In the genomic region with DNA sequence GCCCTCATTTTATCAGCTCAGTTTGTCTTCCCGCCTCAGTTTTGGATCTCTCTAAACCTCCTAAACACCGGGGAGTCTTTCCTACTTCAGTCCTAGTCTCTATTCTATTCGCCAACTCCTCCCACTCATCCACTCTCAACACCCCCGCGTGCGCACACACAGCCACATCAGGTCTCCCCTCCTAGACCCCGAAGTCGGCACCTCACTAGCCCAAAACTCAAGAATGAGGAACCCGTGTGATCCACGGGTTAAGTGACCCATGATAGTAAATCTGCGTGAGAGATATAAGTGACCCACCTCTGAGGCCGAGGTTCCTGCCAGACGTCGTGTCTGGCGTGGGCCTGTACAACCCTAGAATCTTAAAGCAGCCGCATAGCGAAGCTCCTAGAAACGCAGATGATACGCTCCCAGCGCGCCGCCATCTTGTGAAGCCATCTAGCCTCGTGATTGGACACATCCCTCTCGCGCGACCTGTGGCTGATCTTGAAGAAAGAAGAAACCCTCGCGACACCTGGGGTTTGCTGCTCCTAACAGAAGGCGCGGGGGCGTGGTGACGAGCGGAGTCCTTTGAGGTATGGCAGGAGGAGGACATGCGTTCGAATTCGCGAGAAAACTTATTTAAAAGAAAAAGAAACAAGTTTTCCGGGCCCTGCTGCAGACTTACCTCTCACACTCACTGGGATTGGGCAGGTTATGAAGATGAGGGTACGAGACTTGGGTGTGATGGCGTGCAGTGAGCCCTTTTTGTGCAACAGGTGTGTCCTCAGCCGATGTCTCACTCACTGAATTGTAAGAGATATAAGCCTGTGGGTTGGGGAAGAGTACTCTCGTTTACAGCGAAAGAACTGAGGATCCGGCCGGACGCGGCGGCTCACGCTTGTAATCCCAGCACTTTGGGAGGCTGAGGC, we compare ENCODE assay signal across 8 cellular contexts. TPM values are rescaled to one million over a fixed set of nuclear protein-coding genes. Genes with fewer than 3 reads are reported as not detected.
DNase-seq lines count a peak whose midpoint lies in the region; ATAC-seq and TF ChIP-seq lines count a peak whose summit lies in the region.

A gene with protein sequence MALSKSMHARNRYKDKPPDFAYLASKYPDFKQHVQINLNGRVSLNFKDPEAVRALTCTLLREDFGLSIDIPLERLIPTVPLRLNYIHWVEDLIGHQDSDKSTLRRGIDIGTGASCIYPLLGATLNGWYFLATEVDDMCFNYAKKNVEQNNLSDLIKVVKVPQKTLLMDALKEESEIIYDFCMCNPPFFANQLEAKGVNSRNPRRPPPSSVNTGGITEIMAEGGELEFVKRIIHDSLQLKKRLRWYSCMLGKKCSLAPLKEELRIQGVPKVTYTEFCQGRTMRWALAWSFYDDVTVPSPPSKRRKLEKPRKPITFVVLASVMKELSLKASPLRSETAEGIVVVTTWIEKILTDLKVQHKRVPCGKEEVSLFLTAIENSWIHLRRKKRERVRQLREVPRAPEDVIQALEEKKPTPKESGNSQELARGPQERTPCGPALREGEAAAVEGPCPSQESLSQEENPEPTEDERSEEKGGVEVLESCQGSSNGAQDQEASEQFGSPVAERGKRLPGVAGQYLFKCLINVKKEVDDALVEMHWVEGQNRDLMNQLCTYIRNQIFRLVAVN (minus strand): TSS at position 427 of the 908 bp plus-strand sequence. CDS start 9,557 bp downstream, outside the sequence.

- H3K4me3 Mint-ChIP-seq in Calu3 (ENCODE audit: low read depth, unreplicated experiment): no peak within 1 kb of the TSS

- H3K9ac ChIP-seq in HUES48 (ENCODE audit: low read depth, low read length) (peak within 1 kb of the TSS; percentile 98), NT2/D1 (ENCODE audit: insufficient read length, low read depth) (peak within 1 kb of the TSS; percentile 95), mesendoderm (ENCODE audit: low read length) (peak within 1 kb of the TSS; percentile 94)

- H4K5ac ChIP-seq in mesendoderm (ENCODE audit: low read length): peak within 1 kb of the TSS; percentile 92

- H3K27ac ChIP-seq in HUES48 (ENCODE audit: low read depth, low read length) (peak within 1 kb of the TSS; percentile 99), mesendoderm (ENCODE audit: low read depth, low read length) (peak within 1 kb of the TSS; percentile 72)

- H3K18ac ChIP-seq in mesendoderm (ENCODE audit: low read length): peak within 1 kb of the TSS; percentile 72

- H3K79me2 ChIP-seq in mesendoderm (ENCODE audit: control insufficient read depth, insufficient read depth, low read length): peaks cover 31% of the 10 kb centered on the region

- BruUV-seq in Calu3 (replicated peaks; lab: Mats Ljungman, UMichigan): TSS peak; percentile 76

- peaks cover 9% of the 10 kb centered on the region for H3K36me3 Mint-ChIP-seq in Calu3 (ENCODE audit: insufficient read depth, unreplicated experiment)

- H3K9me3 ChIP-seq in HUES48 (ENCODE audit: control insufficient read depth, insufficient read depth, low read length) (peaks cover 6% of the 10 kb centered on the region), NT2/D1 (ENCODE audit: insufficient read depth, low read length) (peaks cover 14% of the 10 kb centered on the region)

- peaks cover 9% of the 10 kb centered on the region for H3K79me1 ChIP-seq in mesendoderm (ENCODE audit: low read length)

- H3K4me1 ChIP-seq in HUES48 (ENCODE audit: control insufficient read depth, insufficient read depth, low read length): peaks cover 3% of the 10 kb centered on the region; the same call in 1 of the 2 replicates
- H3K4me1 ChIP-seq in NT2/D1 (ENCODE audit: insufficient read depth, insufficient read length): peaks cover 4% of the 10 kb centered on the region
- H3K4me1 ChIP-seq in mesendoderm (ENCODE audit: control insufficient read depth, low read depth, low read length): no peaks in the 10 kb centered on the region

- no peak within 1 kb of the TSS for H3K23ac ChIP-seq in mesendoderm (ENCODE audit: low read length)

- H3K4me1 Mint-ChIP-seq in Calu3 (ENCODE audit: low read depth, unreplicated experiment): peaks cover 13% of the 10 kb centered on the region

- no peak within 1 kb of the TSS for H4K8ac ChIP-seq in mesendoderm (ENCODE audit: low read depth, low read length)

- no peak within 1 kb of the TSS for H2BK120ac ChIP-seq in mesendoderm (ENCODE audit: low read depth, low read length)

- peak within 1 kb of the TSS; percentile 87 for H3K4ac ChIP-seq in mesendoderm (ENCODE audit: low read depth, low read length)

- H3K56ac ChIP-seq in mesendoderm (ENCODE audit: low read length): peak within 1 kb of the TSS; percentile 98

- no peaks in the 10 kb centered on the region for H3K9me3 Mint-ChIP-seq in Calu3 (ENCODE audit: low read depth, unreplicated experiment)

- no peaks in the 10 kb centered on the region for H3K27me3 ChIP-seq in HUES48 (ENCODE audit: control insufficient read depth, insufficient read depth, low read length)
- H3K27me3 ChIP-seq in NT2/D1 (ENCODE audit: insufficient read depth, insufficient read length): no peaks in the 10 kb centered on the region
- no peaks in the 10 kb centered on the region for H3K27me3 ChIP-seq in mesendoderm (ENCODE audit: insufficient read depth, low read length, poor library complexity)

- H2AK5ac ChIP-seq in mesendoderm (ENCODE audit: low read length): peak within 1 kb of the TSS; percentile 12

- peak within 1 kb of the TSS; percentile 93 for H2BK5ac ChIP-seq in mesendoderm (ENCODE audit: low read length)

- CTCF ChIA-PET in Calu3 (lab: Charles Lee): no interaction called here

- intact Hi-C loops in Calu3 (cut with micrococcal nuclease; ENCODE audit: unreplicated experiment): loop anchor here (10.0 kb wide), 1 partner anchor 53 kb away; no protein-coding TSS in a partner anchor

- H3K4me2 ChIP-seq in mesendoderm (ENCODE audit: low read length): peak within 1 kb of the TSS; percentile 99

- no peak for TF ChIP-seq CTCF in Calu3 (IDR thresholded peaks at IDR 0.05; ENCODE audit: unreplicated experiment)

- peak; percentile 96 for ATAC-seq in GM21423 (IDR thresholded peaks at IDR 0.05; ENCODE audit: unreplicated experiment)

- WGBS in mesendoderm (ENCODE audit: extremely low coverage, insufficient coverage, low lambda C conversion rate): no CpG with 5 or more reads among the region's 49 CpGs

- no peak within 1 kb of the TSS for H2BK15ac ChIP-seq in mesendoderm (replicated peaks; ENCODE audit: low read depth)

- H3K4me3 ChIP-seq in HUES48 (ENCODE audit: low read depth, low read length) (peak within 1 kb of the TSS; percentile 99), NT2/D1 (ENCODE audit: insufficient read length, low read depth) (peak within 1 kb of the TSS; percentile 95), mesendoderm (ENCODE audit: low read length) (peak within 1 kb of the TSS; percentile 95)

- no peaks in the 10 kb centered on the region for H3K27me3 Mint-ChIP-seq in Calu3 (ENCODE audit: unreplicated experiment)

- peaks cover 8% of the 10 kb centered on the region; the same call in 1 of the 2 replicates for H3K36me3 ChIP-seq in HUES48 (ENCODE audit: control insufficient read depth, insufficient read depth, low read length)
- peaks cover 15% of the 10 kb centered on the region for H3K36me3 ChIP-seq in NT2/D1 (ENCODE audit: insufficient read depth, insufficient read length, low read length)
- no peaks in the 10 kb centered on the region for H3K36me3 ChIP-seq in mesendoderm (ENCODE audit: control insufficient read depth, insufficient read depth, low read length)

- in situ Hi-C loops in endometrial microvascular endothelial cells (cut with HindIII; ENCODE audit: inconsistent ontology term, low pct_unique_long_range_greater_than_20kb, low sequenced_read_pairs): no loop called here

- DNase-seq in Calu3: peak; percentile 93
- peak; percentile 97 for DNase-seq in NT2/D1 (ENCODE audit: low read depth, low spot score)
- peak; percentile 86 to 94 (median 91) for DNase-seq in activated CD8-positive, alpha-beta memory T cell treated with anti-CD3 and anti-CD28 coated beads for 48 hours (ENCODE audit: low read depth in 2 of 3, low spot score in 2 of 3)
- peak; percentile 100 for DNase-seq in mesendoderm
- peak; percentile 96 for DNase-seq in stimulated activated CD8-positive, alpha-beta memory T cell treated with anti-CD3 and anti-CD28 coated beads, Interleukin-15, amount 100 ng/mL, for 1 hour (ENCODE audit: low read depth)

- no peak within 1 kb of the TSS for H3K27ac Mint-ChIP-seq in Calu3 (ENCODE audit: unreplicated experiment)

RNA-seq across cellular contexts. Expression of the gene that starts here (rescaled TPM):
- total RNA-seq in Calu3 (2022): 27.8 and 28.6 TPM in 2 replicates
- 26.0 TPM for total RNA-seq in endometrial microvascular endothelial cells (ENCODE audit: inconsistent ontology term)
- polyA plus RNA-seq in mesendoderm (2013, experiment 1 of 2): 52.7 TPM
- 52.8 TPM for polyA plus RNA-seq in mesendoderm (2013, experiment 2 of 2)

Comparison
In these comparisons a context has a peak if more than half of its experiments do, and no peak if none do; other contexts are left out.
1. Peak in every context shown above with its lines: DNase-seq, ATAC-seq, H3K4me3 ChIP-seq and H3K27ac ChIP-seq.